19 cellular contexts compared by ENCODE assay signal in genomic region chr11:72951815-72952340, GRCh38.
A peak's percentile ranks its signal among the peaks of the same experiment; 100 is the strongest.
DNase-seq lines count a peak whose midpoint lies in the region; FAIRE-seq and TF ChIP-seq lines count a peak whose summit lies in the region.
"Had no signal": no experiment of that assay in that cellular context is flagged by ENCODE, and none has a peak within 500 bp of the region (broad histone marks: within the 10 kb centered on the region; RNA-seq: fewer than 3 reads in every experiment).

No MANE protein-coding gene starts in this region.

- TF ChIP-seq EP300 in sigmoid colon (IDR thresholded peaks at IDR 0.05), result no peak

- H3K27ac ChIP-seq in breast epithelium (no peak overlapping the region), HL-60 (replicated peaks) (peak overlapping the region; percentile 53), sigmoid colon (no peak overlapping the region)
- H3K27ac ChIP-seq: parathyroid adenoma had no signal

- TF ChIP-seq CTCF in MCF 10A (IDR thresholded peaks at IDR 0.05; ENCODE audit: unreplicated experiment) (no peak), breast epithelium (IDR thresholded peaks at IDR 0.05) (no peak), HL-60 (IDR thresholded peaks at IDR 0.05; ENCODE audit: insufficient read depth, low read length) (no peak), sigmoid colon (IDR thresholded peaks at IDR 0.05) (no peak)

- POLR2A ChIA-PET in MCF 10A (lab: Yijun Ruan, JAX), result interaction anchor here (0.7 to 1.4 kb wide), 8 partner anchors 10 to 282 kb away, joined by 3 to 9 read pairs (median 4); partner anchors contain the start of gene FCHSD2

- DNase-seq in MCF 10A (ENCODE audit: unreplicated experiment), result no peak
- no peak for DNase-seq in breast epithelium (ENCODE audit: low spot score in 2 of 2)
- DNase-seq in HL-60 (ENCODE audit: low read depth in 1 of 2, low spot score in 1 of 2), result no peak
- DNase-seq in kidney tubule cell (ENCODE audit: low spot score), result peak; percentile 10
- DNase-seq in sigmoid colon, result no peak
- DNase-seq in GM12891 (ENCODE audit: insufficient read length, low spot score), result no peak
- DNase-seq in frontal cortex (ENCODE audit: low spot score in 2 of 2), result no peak
- no peak for DNase-seq in T-helper 9 cell
- DNase-seq: activated CD8-positive, alpha-beta T cell treated with anti-CD3 and anti-CD28 coated beads, Interleukin-2, amount 10 ng/mL, durations not matched to agents 7 days and 5 days; aorta; heart right ventricle; kidney glomerular epithelial cell; NCI-H187; NCI-H510A treated with DMSO at 0.1 percent for 48 hours; stimulated activated CD4-positive, alpha-beta T cell treated with anti-CD3 and anti-CD28 coated beads, Interleukin-12 subunit alpha, Interleukin-12 subunit beta, amount 100 ng/mL, for 4 hours; substantia nigra had no signal

- CTCF ChIA-PET in MCF 10A (lab: Yijun Ruan, JAX), result interaction anchor here (0.6 to 0.9 kb wide), 3 partner anchors 183 to 223 kb away, joined by 3 read pairs; partner anchors contain the start of gene FCHSD2

- no peak overlapping the region for H3K4me3 Mint-ChIP-seq in MCF 10A (ENCODE audit: unreplicated experiment)
- H3K4me3 Mint-ChIP-seq: activated CD8-positive, alpha-beta T cell treated with anti-CD3 and anti-CD28 coated beads, Interleukin-2, amount 10 ng/mL, durations not matched to agents 7 days and 5 days had no signal

- 72 to 82% methylated on average over 1 of the region's 1 CpG for WGBS in sigmoid colon, 2 donors

- H3K36me3 Mint-ChIP-seq in MCF 10A (ENCODE audit: insufficient read depth, unreplicated experiment), result no peaks in the 10 kb centered on the region

- H3K36me3 ChIP-seq in breast epithelium (no peaks in the 10 kb centered on the region), sigmoid colon (no peaks in the 10 kb centered on the region)
- H3K36me3 ChIP-seq: heart right ventricle had no signal

- no peaks in the 10 kb centered on the region for H3K9me3 ChIP-seq in breast epithelium
- no peaks in the 10 kb centered on the region for H3K9me3 ChIP-seq in sigmoid colon
- H3K9me3 ChIP-seq: heart right ventricle had no signal

- H3K4me1 ChIP-seq in breast epithelium (no peaks in the 10 kb centered on the region), sigmoid colon (peaks cover 0 to 16% (median 0%) of the 10 kb centered on the region in 4 donors)
- H3K4me1 ChIP-seq: parathyroid adenoma had no signal

- H3K9me3 Mint-ChIP-seq in MCF 10A (ENCODE audit: unreplicated experiment), result no peaks in the 10 kb centered on the region
- H3K9me3 Mint-ChIP-seq: activated T-helper 2 cell treated with anti-CD3 and anti-CD28 coated beads, Interferon-gamma antibody, Interleukin-2, Interleukin-4, amounts not matched to agents 10 μg/mL and 5 μg/mL and 100 μg/mL, durations not matched to agents 14 hours and 24 hours and 36 hours had no signal

- H3K4me3 ChIP-seq in breast epithelium (no peak overlapping the region), HL-60 (replicated peaks; ENCODE audit: insufficient read depth, low read length) (no peak overlapping the region), sigmoid colon (no peak overlapping the region)
- H3K4me3 ChIP-seq: heart right ventricle had no signal

- BruUV-seq in MCF 10A (replicated peaks; lab: Mats Ljungman, UMichigan), result no TSS peak

- no peaks in the 10 kb centered on the region for H3K27me3 ChIP-seq in breast epithelium
- H3K27me3 ChIP-seq in HL-60 (ENCODE audit: insufficient read depth, poor library complexity, severe bottlenecking), result no peaks in the 10 kb centered on the region
- H3K27me3 ChIP-seq in sigmoid colon, result no peaks in the 10 kb centered on the region
- H3K27me3 ChIP-seq: heart right ventricle had no signal

- TF ChIP-seq POLR2A in breast epithelium (IDR thresholded peaks at IDR 0.05) (no peak), sigmoid colon (IDR thresholded peaks at IDR 0.05) (no peak), GM12891 (IDR thresholded peaks at IDR 0.05; ENCODE audit: low read depth, low read length) (no peak)

- no peaks in the 10 kb centered on the region for H3K27me3 Mint-ChIP-seq in MCF 10A (ENCODE audit: insufficient read depth, unreplicated experiment)

- intact Hi-C loops in MCF 10A (cut with micrococcal nuclease) (no loop called here), breast epithelium (cut with DNase I; ENCODE audit: low total_unique reads) (no loop called here), sigmoid colon (cut with DNase I) (no loop called here)

- peaks cover 21% of the 10 kb centered on the region for H3K4me1 Mint-ChIP-seq in MCF 10A (ENCODE audit: insufficient read depth, unreplicated experiment)

- peak overlapping the region; percentile 54 for H3K27ac Mint-ChIP-seq in MCF 10A (ENCODE audit: low read depth, unreplicated experiment)
- H3K27ac Mint-ChIP-seq: activated CD8-positive, alpha-beta T cell treated with anti-CD3 and anti-CD28 coated beads, Interleukin-2, amount 10 ng/mL, durations not matched to agents 7 days and 5 days; activated T-helper 2 cell treated with anti-CD3 and anti-CD28 coated beads, Interferon-gamma antibody, Interleukin-2, Interleukin-4, amounts not matched to agents 10 μg/mL and 5 μg/mL and 100 μg/mL, durations not matched to agents 14 hours and 24 hours and 36 hours had no signal

- no peak for FAIRE-seq in GM12891 (lab: Jason Lieb, UNC)
- FAIRE-seq in frontal cortex (lab: Jason Lieb, UNC), result no peak
- FAIRE-seq: A204.1 had no signal

TF ChIP-seq in GM12891, 5 proteins besides CTCF, POLR2A, EP300 and RAD21:
- TF ChIP-seq TAF1 (IDR thresholded peaks at IDR 0.05; ENCODE audit: low read depth, low read length) (no peak), POLR2AphosphoS5 (IDR thresholded peaks at IDR 0.05; ENCODE audit: low read depth, low read length) (no peak), PAX5 (IDR thresholded peaks at IDR 0.05; ENCODE audit: insufficient read depth, low read length, severe bottlenecking) (no peak), POU2F2 (IDR thresholded peaks at IDR 0.05; ENCODE audit: low read depth, low read length) (no peak), SPI1 (IDR thresholded peaks at IDR 0.05; ENCODE audit: low read depth, low read length) (no peak)
